ENCODE assay signal across 22 cellular contexts in genomic region chr5:27388755-27389154, GRCh38.
DNase-seq lines count a peak whose midpoint lies in the region; ATAC-seq, FAIRE-seq and TF ChIP-seq lines count a peak whose summit lies in the region.
"Had no signal": no experiment of that assay in that cellular context is flagged by ENCODE, and none has a peak within 500 bp of the region (broad histone marks: within the 10 kb centered on the region; RNA-seq: fewer than 3 reads in every experiment).

No MANE protein-coding gene starts in this region.

- FAIRE-seq in kidney (lab: Jason Lieb, UNC), result peak; percentile 84
- FAIRE-seq: GM18507, H54 had no signal

- no peak overlapping the region for H3K9ac ChIP-seq in kidney (ENCODE audit: low read length in 2 of 2)
- H3K9ac ChIP-seq: SK-N-SH had no signal

- H3K4me3 Mint-ChIP-seq in nephron, result no peak overlapping the region

- H3K27ac ChIP-seq in Panc1 (ENCODE audit: low read length) (peak overlapping the region; percentile 5; the same call in 1 of the 2 replicates), kidney (ENCODE audit: low read depth in 2 of 2, low read length in 2 of 2) (no peak overlapping the region), adrenal gland (no peak overlapping the region)
- H3K27ac ChIP-seq: HL-60, Peyer's patch had no signal

- no peaks in the 10 kb centered on the region for H3K27me3 Mint-ChIP-seq in nephron (ENCODE audit: low read depth)

- DNase-seq in ACHN (peak; percentile 50), Panc1 (ENCODE audit: low read depth, low spot score) (no peak), kidney (no peak), GM19238 (ENCODE audit: insufficient read length, low spot score) (no peak), NOMO-1 treated with DMSO at 0.1 percent for 48 hours (lab: John Stamatoyannopoulos, UW; ENCODE audit: unreplicated experiment) (no peak), adrenal gland (no peak)
- DNase-seq: DMS153, Karpas-422, NCI-H1105, NCI-H146, NCI-H1930, NCI-H2107, NCI-H446, NCI-H524 treated with DMSO at 0.1 percent for 48 hours, NCI-H82, Peyer's patch, SK-N-SH had no signal

- H3K27me3 ChIP-seq in Panc1 (ENCODE audit: control insufficient read depth, insufficient read depth, low read length) (no peaks in the 10 kb centered on the region), adrenal gland (no peaks in the 10 kb centered on the region)
- H3K27me3 ChIP-seq: Peyer's patch had no signal

- no TSS peak for BruUV-seq in Panc1 (replicated peaks; lab: Mats Ljungman, UMichigan)

- H3K4me3 ChIP-seq in Panc1 (ENCODE audit: low read depth in 2 of 2, low read length in 2 of 2), result no peak overlapping the region
- peak overlapping the region in 1 of 2 donors; percentile 11 for H3K4me3 ChIP-seq in kidney (ENCODE audit: low read length in 2 of 2)
- no peak overlapping the region for H3K4me3 ChIP-seq in adrenal gland
- H3K4me3 ChIP-seq: Peyer's patch had no signal

- in situ Hi-C loops in ACHN (cut with HindIII; ENCODE audit: low pct_ligation_motif_present, low pct_unique_long_range_greater_than_20kb, low sequenced_read_pairs), result no loop called here
- in situ Hi-C loops in Panc1 (cut with HindIII; ENCODE audit: low pct_unique_long_range_greater_than_20kb, low sequenced_read_pairs), result no loop called here

- CTCF ChIA-PET in Panc1 (lab: Charles Lee), result no interaction called here

- H3K4me1 Mint-ChIP-seq in nephron, result peaks cover 8% of the 10 kb centered on the region

- no peaks in the 10 kb centered on the region for H3K36me3 Mint-ChIP-seq in nephron (ENCODE audit: low read depth)

- peak overlapping the region; percentile 95 to 97 (median 95) for H3K27ac Mint-ChIP-seq in nephron

- H3K9me3 ChIP-seq in Panc1 (ENCODE audit: control insufficient read depth, insufficient read depth, low read depth, low read length) (no peaks in the 10 kb centered on the region), kidney (ENCODE audit: control insufficient read depth in 1 of 2, low read length in 2 of 2) (no peaks in the 10 kb centered on the region), adrenal gland (replicated peaks in 1 of 3) (no peaks in the 10 kb centered on the region)
- H3K9me3 ChIP-seq: Peyer's patch, SK-N-SH had no signal

- TF ChIP-seq POLR2A in adrenal gland (IDR thresholded peaks at IDR 0.05), result no peak

- H3K4me1 ChIP-seq in Panc1 (ENCODE audit: control insufficient read depth, insufficient read depth, low read length), result 0 out of 2 replicates have a peak, but pooled peaks cover 3% of the 10 kb centered on the region
- no peaks in the 10 kb centered on the region for H3K4me1 ChIP-seq in kidney (ENCODE audit: control insufficient read depth in 1 of 2, insufficient read depth in 1 of 2, low read depth in 1 of 2, low read length in 2 of 2)
- H3K4me1 ChIP-seq in adrenal gland (replicated peaks in 1 of 2), result no peaks in the 10 kb centered on the region
- H3K4me1 ChIP-seq: Peyer's patch had no signal

- no peak for TF ChIP-seq CTCF in Panc1 (IDR thresholded peaks at IDR 0.05)
- TF ChIP-seq CTCF in kidney (IDR thresholded peaks at IDR 0.05; ENCODE audit: borderline replicate concordance, extremely low read depth, insufficient read depth), result no peak
- TF ChIP-seq CTCF in nephron (IDR thresholded peaks at IDR 0.05; ENCODE audit: unreplicated experiment in 3 of 3), result no peak
- no peak for TF ChIP-seq CTCF in adrenal gland (IDR thresholded peaks at IDR 0.05)

- WGBS in adrenal gland, 4 donors, result 52 to 59% (median 56%) methylated on average over 4 of the region's 4 CpGs

- no peaks in the 10 kb centered on the region for H3K9me3 Mint-ChIP-seq in nephron

- POLR2A ChIA-PET in Panc1 (lab: Charles Lee), result no interaction called here

- ATAC-seq in Panc1 (no peak), HG03354 (IDR thresholded peaks at IDR 0.05; ENCODE audit: poor library complexity, severe bottlenecking, unreplicated experiment) (no peak)

- H3K36me3 ChIP-seq in Panc1 (ENCODE audit: control insufficient read depth, insufficient read depth, low read length), result no peaks in the 10 kb centered on the region
- H3K36me3 ChIP-seq in kidney (ENCODE audit: control insufficient read depth in 1 of 2, insufficient read depth in 2 of 2, low read length in 2 of 2), result no peaks in the 10 kb centered on the region
- no peaks in the 10 kb centered on the region for H3K36me3 ChIP-seq in adrenal gland (replicated peaks in 1 of 2)
- H3K36me3 ChIP-seq: Peyer's patch had no signal

- intact Hi-C loops in Panc1 (cut with micrococcal nuclease; ENCODE audit: unreplicated experiment) (no loop called here), kidney (cut with DNase I) (no loop called here), adrenal gland (cut with DNase I) (no loop called here)
